Comparison of ENCODE assay signal across 1 cellular context in the genomic region with DNA sequence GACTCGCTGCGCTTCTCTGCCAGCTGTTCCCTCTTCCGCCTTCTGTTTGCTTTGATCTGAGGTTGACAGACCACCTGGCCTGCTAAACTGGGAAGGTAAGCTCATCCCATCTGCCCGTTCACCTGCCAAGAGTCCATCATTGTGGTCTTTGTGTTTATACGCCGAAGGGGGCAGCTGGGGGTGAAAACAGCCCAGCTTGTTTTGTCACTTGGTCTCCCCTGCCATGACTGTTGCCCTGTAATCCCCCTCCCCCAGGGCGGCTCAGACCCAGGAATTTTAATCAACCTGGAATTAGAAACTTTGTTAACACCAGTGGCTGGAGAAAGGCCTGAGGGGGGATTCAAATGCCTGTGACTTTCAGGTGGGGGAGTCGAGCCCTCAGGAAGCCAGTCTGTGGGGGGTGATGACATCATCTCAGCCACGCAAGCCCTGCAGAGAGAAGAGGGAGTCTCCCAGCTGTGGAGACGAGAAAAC.
TF ChIP-seq lines count a peak whose summit lies in the region.

No MANE protein-coding gene starts in this region.

TF ChIP-seq in K562, 482 proteins besides CTCF, POLR2A, EP300 and RAD21 (continued from another document):
- TF ChIP-seq GTF2A2 (tag; IDR thresholded peaks at IDR 0.05), result no peak
- peak; percentile 34; the same call in 1 of the 2 replicates for TF ChIP-seq JUND (IDR thresholded peaks at IDR 0.05; ENCODE audit: borderline replicate concordance, low read depth, low read length)
- TF ChIP-seq JUND (tag; IDR thresholded peaks at IDR 0.05; ENCODE audit: borderline replicate concordance, low read depth, low read length), result no peak
- TF ChIP-seq POLR2H (tag; IDR thresholded peaks at IDR 0.05; ENCODE audit: low read depth), result no peak
- TF ChIP-seq RUNX1 (IDR thresholded peaks at IDR 0.05; ENCODE audit: low read depth), result no peak
TF ChIP-seq in K562: peak in this region for 3.
